8 cellular contexts compared by ENCODE assay signal in the genomic region with DNA sequence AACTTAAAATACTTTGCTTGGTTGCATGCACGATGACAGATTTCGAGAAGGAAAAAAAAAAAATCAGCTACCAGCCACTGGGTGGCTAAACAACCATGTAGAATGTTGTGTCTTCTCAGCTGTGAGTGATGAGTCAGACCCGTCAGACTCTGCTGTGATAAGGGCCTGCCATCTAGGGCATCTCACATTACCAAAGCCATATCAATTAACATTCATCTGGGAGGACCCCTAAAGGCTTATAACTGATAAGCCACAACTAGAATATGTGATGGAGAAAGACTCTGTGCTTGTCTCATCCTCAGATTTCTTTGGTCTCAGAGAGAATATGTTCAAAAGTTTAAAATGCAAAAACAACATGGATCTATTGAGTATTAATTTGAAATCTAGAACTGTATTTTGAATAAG.
DNase-seq lines count a peak whose midpoint lies in the region; ATAC-seq and TF ChIP-seq lines count a peak whose summit lies in the region.

No MANE protein-coding gene starts in this region.

- H3K14ac ChIP-seq in neuronal stem cell (ENCODE audit: low read length): no peak overlapping the region

- H3K79me1 ChIP-seq in neuronal stem cell (ENCODE audit: low read depth, low read length): no peaks in the 10 kb centered on the region

- H3K9ac ChIP-seq in SK-N-SH (no peak overlapping the region), neuronal stem cell (ENCODE audit: low read depth, low read length, poor library complexity) (no peak overlapping the region)

- TF ChIP-seq CTCF in gastroesophageal sphincter (IDR thresholded peaks at IDR 0.05): no peak
- no peak for TF ChIP-seq CTCF in SK-N-SH (IDR thresholded peaks at IDR 0.05)

- H4K20me1 ChIP-seq in SK-N-SH (ENCODE audit: insufficient read depth): no peaks in the 10 kb centered on the region

- no peaks in the 10 kb centered on the region for H3K36me3 ChIP-seq in gastroesophageal sphincter
- H3K36me3 ChIP-seq in SK-N-SH (replicated peaks in 1 of 2; ENCODE audit: control insufficient read depth in 1 of 2, insufficient read depth in 2 of 2, low read length in 1 of 2): no peaks in the 10 kb centered on the region
- no peaks in the 10 kb centered on the region for H3K36me3 ChIP-seq in neuronal stem cell (replicated peaks in 1 of 2; ENCODE audit: control insufficient read depth in 2 of 2, insufficient read depth in 2 of 2, low read length in 2 of 2)

- CTCF ChIA-PET in SK-N-SH (lab: Yijun Ruan, JAX): no interaction called here

- ATAC-seq in gastroesophageal sphincter: no peak

- no peak overlapping the region for H2AFZ ChIP-seq in SK-N-SH (ENCODE audit: low read depth)
- H2AFZ ChIP-seq in neuronal stem cell (ENCODE audit: low read length): no peak overlapping the region

- no peak overlapping the region for H4K8ac ChIP-seq in neuronal stem cell (ENCODE audit: low read depth, low read length)

- H3K27ac ChIP-seq in gastroesophageal sphincter: no peak overlapping the region
- no peak overlapping the region for H3K27ac ChIP-seq in SK-N-SH (ENCODE audit: low read depth in 2 of 2, low read length in 1 of 2)
- no peak overlapping the region for H3K27ac ChIP-seq in neuronal stem cell (replicated peaks; ENCODE audit: low read length)

- peak; percentile 89 for DNase-seq in DMS53 (lab: John Stamatoyannopoulos, UW)
- peak; percentile 71 for DNase-seq in LHCN-M2 (ENCODE audit: low read depth)
- DNase-seq in SW 1271 (lab: John Stamatoyannopoulos, UW): peak; percentile 24 to 31
- peak; percentile 81 for DNase-seq in islet precursor cell
- DNase-seq in SK-N-SH: no peak
- DNase-seq in cerebellar nuclear complex (lab: John Stamatoyannopoulos, UW): no peak
- DNase-seq in neuronal stem cell (ENCODE audit: low spot score): no peak

- no peak overlapping the region for H3K23ac ChIP-seq in neuronal stem cell (ENCODE audit: low read depth, low read length, poor library complexity)

- H3K4me1 ChIP-seq in gastroesophageal sphincter: no peaks in the 10 kb centered on the region
- H3K4me1 ChIP-seq in SK-N-SH (ENCODE audit: control insufficient read depth in 1 of 2, insufficient read depth in 2 of 2, low read depth in 1 of 2, low read length in 1 of 2): no peaks in the 10 kb centered on the region; a peak in 1 of 4 replicates
- no peaks in the 10 kb centered on the region for H3K4me1 ChIP-seq in neuronal stem cell (ENCODE audit: control insufficient read depth in 2 of 2, insufficient read depth in 1 of 2, low read depth in 1 of 2, low read length in 2 of 2)

- no peak overlapping the region for H3K4ac ChIP-seq in neuronal stem cell (ENCODE audit: low read length)

- TF ChIP-seq EP300 in gastroesophageal sphincter (IDR thresholded peaks at IDR 0.05) (no peak), SK-N-SH (IDR thresholded peaks at IDR 0.05; ENCODE audit: borderline replicate concordance in 1 of 2, low read depth in 1 of 2, low read length in 1 of 2) (no peak)

- H2AK5ac ChIP-seq in neuronal stem cell (ENCODE audit: low read depth, low read length): no peak overlapping the region

- H3K79me2 ChIP-seq in SK-N-SH (ENCODE audit: insufficient read depth): no peaks in the 10 kb centered on the region

- no peak overlapping the region for H2BK15ac ChIP-seq in neuronal stem cell (ENCODE audit: low read length)

- no peaks in the 10 kb centered on the region for H3F3A ChIP-seq in SK-N-SH (replicated peaks; ENCODE audit: insufficient read depth)

- no peak overlapping the region for H2BK5ac ChIP-seq in neuronal stem cell (ENCODE audit: low read length)

- H3K27me3 ChIP-seq in gastroesophageal sphincter (no peaks in the 10 kb centered on the region), SK-N-SH (ENCODE audit: insufficient read depth) (no peaks in the 10 kb centered on the region), neuronal stem cell (ENCODE audit: control insufficient read depth in 3 of 3, insufficient read depth in 3 of 3, low read depth in 1 of 3, low read length in 3 of 3) (no peaks in the 10 kb centered on the region)

- WGBS in gastroesophageal sphincter (ENCODE audit: low coverage in 1 of 2), 2 donors: 32% methylated on average over 3 of the region's 3 CpGs; no CpG with 5 or more reads in 1 of the 2 donors
- 0% methylated on average over 3 of the region's 3 CpGs for WGBS in SK-N-SH (ENCODE audit: low lambda C conversion rate)
- no CpG with 5 or more reads among the region's 3 CpGs for WGBS in neuronal stem cell (ENCODE audit: extremely low coverage in 2 of 2, insufficient read length in 2 of 2, insufficient replicate concordance in 1 of 2), 2 donors

- no peak overlapping the region for H3K18ac ChIP-seq in neuronal stem cell (ENCODE audit: low read length)

- no peaks in the 10 kb centered on the region for H3K9me3 ChIP-seq in gastroesophageal sphincter
- H3K9me3 ChIP-seq in SK-N-SH: no peaks in the 10 kb centered on the region
- no peaks in the 10 kb centered on the region for H3K9me3 ChIP-seq in neuronal stem cell (replicated peaks in 1 of 2; ENCODE audit: control insufficient read depth in 2 of 2, insufficient read depth in 1 of 2, low read depth in 1 of 2, low read length in 2 of 2)

- no peaks in the 10 kb centered on the region for H3K9me2 ChIP-seq in SK-N-SH

- H3K4me2 ChIP-seq in SK-N-SH (no peak overlapping the region), neuronal stem cell (ENCODE audit: insufficient read depth, low read length, poor library complexity, severe bottlenecking) (no peak overlapping the region)

- no peak for TF ChIP-seq POLR2A in gastroesophageal sphincter (IDR thresholded peaks at IDR 0.05)

- POLR2A ChIA-PET in SK-N-SH (lab: Yijun Ruan, JAX): no interaction called here

- H3K4me3 ChIP-seq in gastroesophageal sphincter (no peak overlapping the region), SK-N-SH (ENCODE audit: low read depth in 2 of 2, low read length in 1 of 2) (no peak overlapping the region), neuronal stem cell (ENCODE audit: low read length in 2 of 2) (no peak overlapping the region)

- TF ChIP-seq RAD21 in SK-N-SH (IDR thresholded peaks at IDR 0.05; ENCODE audit: low read length): no peak

- no peak overlapping the region for H2BK120ac ChIP-seq in neuronal stem cell (ENCODE audit: low read depth, low read length)

- H4K91ac ChIP-seq in neuronal stem cell (ENCODE audit: low read depth, low read length, poor library complexity): no peak overlapping the region

- H2BK12ac ChIP-seq in neuronal stem cell (ENCODE audit: low read length): no peak overlapping the region

TF ChIP-seq in SK-N-SH, 30 proteins besides CTCF, POLR2A, EP300 and RAD21:
- TF ChIP-seq FOXJ3 (CRISPR knock-in tag; IDR thresholded peaks at IDR 0.05) (no peak), TCF12 (IDR thresholded peaks at IDR 0.05) (no peak), ELF1 (IDR thresholded peaks at IDR 0.05) (no peak), GABPA (IDR thresholded peaks at IDR 0.05; ENCODE audit: low read depth) (no peak)

Comparison
In these comparisons a context has a peak if more than half of its experiments do, and no peak if none do; other contexts are left out.
1. DNase-seq: peak in DMS53 (single experiment), LHCN-M2 (single experiment), SW 1271 (2 of 2) and islet precursor cell (single experiment); none in SK-N-SH (single experiment), cerebellar nuclear complex (0 of 2) and neuronal stem cell (single experiment).